ENCODE assay signal across 8 cellular contexts in genomic region chr11:74726547-74727182, GRCh38. TPM values are rescaled to one million over a fixed set of nuclear protein-coding genes. Genes with fewer than 3 reads are reported as not detected.
DNase-seq lines count a peak whose midpoint lies in the region; ATAC-seq and TF ChIP-seq lines count a peak whose summit lies in the region.

No MANE protein-coding gene starts in this region.

- 2% methylated on average over 11 to 13 of the region's 13 CpGs for WGBS in GM23248 (ENCODE audit: low coverage in 1 of 2, low lambda C conversion rate in 2 of 2, missing lambda C conversion rate in 2 of 2), 2 experiments
- WGBS in adrenal gland, 4 donors: 6 to 19% (median 9%) methylated on average over 6 to 13 of the region's 13 CpGs

- H3K9ac ChIP-seq in DND-41 (ENCODE audit: low read depth, low read length) (no peak overlapping the region), GM23248 (no peak overlapping the region), SU-DHL-6 (ENCODE audit: low read length) (no peak overlapping the region)

- in situ Hi-C loops in GM23248 (cut with MboI): no loop called here

- H3K4me3 ChIP-seq in DND-41 (ENCODE audit: low read depth in 1 of 2, low read length in 2 of 2): no peak overlapping the region
- H3K4me3 ChIP-seq in GM23248: no peak overlapping the region
- no peak overlapping the region for H3K4me3 ChIP-seq in SU-DHL-6 (ENCODE audit: insufficient read depth, low read length, poor library complexity, severe bottlenecking)
- H3K4me3 ChIP-seq in adrenal gland: no peak overlapping the region
- H3K4me3 ChIP-seq in left ventricle myocardium inferior: no peak overlapping the region

- H3K4me1 ChIP-seq in DND-41 (ENCODE audit: insufficient read depth, low read length) (no peaks in the 10 kb centered on the region), GM23248 (ENCODE audit: insufficient read depth) (no peaks in the 10 kb centered on the region), adrenal gland (replicated peaks in 1 of 2) (peaks cover 0 to 3% of the 10 kb centered on the region in 2 donors), left ventricle myocardium inferior (peaks cover 22% of the 10 kb centered on the region)

- intact Hi-C loops in adrenal gland (cut with DNase I): loop anchor here in 1 of 2 donors (10.0 kb wide), 1 partner anchor 102 kb away; no protein-coding TSS in a partner anchor
- intact Hi-C loops in left ventricle myocardium inferior (cut with micrococcal nuclease): loop anchor here (10.0 kb wide), 1 partner anchor 92 kb away; no protein-coding TSS in a partner anchor

- H4K20me1 ChIP-seq in DND-41 (ENCODE audit: insufficient read depth, low read length): no peaks in the 10 kb centered on the region
- H4K20me1 ChIP-seq in GM23248 (ENCODE audit: insufficient read depth): no peaks in the 10 kb centered on the region
- no peaks in the 10 kb centered on the region for H4K20me1 ChIP-seq in SU-DHL-6 (ENCODE audit: low read depth, low read length)

- no peaks in the 10 kb centered on the region for H3F3A ChIP-seq in GM23248 (ENCODE audit: insufficient read depth)
- no peaks in the 10 kb centered on the region for H3F3A ChIP-seq in SU-DHL-6 (ENCODE audit: insufficient read depth)

- H3K9me3 ChIP-seq in DND-41 (ENCODE audit: insufficient read depth, low read length, severe bottlenecking) (no peaks in the 10 kb centered on the region), GM23248 (ENCODE audit: low read depth) (no peaks in the 10 kb centered on the region), SU-DHL-6 (ENCODE audit: insufficient read depth, low read length) (no peaks in the 10 kb centered on the region), adrenal gland (replicated peaks in 1 of 3) (no peaks in the 10 kb centered on the region), left ventricle myocardium inferior (replicated peaks) (no peaks in the 10 kb centered on the region)

- ATAC-seq in DND-41 (ENCODE audit: insufficient read depth, low read depth) (peak; percentile 100), HG03457 (IDR thresholded peaks at IDR 0.05; ENCODE audit: unreplicated experiment) (no peak)

- H3K79me2 ChIP-seq in DND-41 (ENCODE audit: insufficient read depth, low read length) (no peaks in the 10 kb centered on the region), GM23248 (ENCODE audit: insufficient read depth) (no peaks in the 10 kb centered on the region), SU-DHL-6 (ENCODE audit: insufficient read depth, low read length) (no peaks in the 10 kb centered on the region)

- no peak overlapping the region for H3K27ac ChIP-seq in DND-41 (ENCODE audit: low read length)
- no peak overlapping the region for H3K27ac ChIP-seq in GM23248
- no peak overlapping the region for H3K27ac ChIP-seq in SU-DHL-6 (ENCODE audit: low read depth, low read length)
- no peak overlapping the region for H3K27ac ChIP-seq in adrenal gland
- H3K27ac ChIP-seq in left ventricle myocardium inferior (replicated peaks): peak overlapping the region; percentile 65

- no peaks in the 10 kb centered on the region for H3K36me3 ChIP-seq in DND-41 (ENCODE audit: insufficient read depth, low read length)
- no peaks in the 10 kb centered on the region for H3K36me3 ChIP-seq in GM23248 (ENCODE audit: low read depth)
- no peaks in the 10 kb centered on the region for H3K36me3 ChIP-seq in SU-DHL-6 (ENCODE audit: low read length)
- no peaks in the 10 kb centered on the region for H3K36me3 ChIP-seq in adrenal gland (replicated peaks in 1 of 2)
- H3K36me3 ChIP-seq in left ventricle myocardium inferior: no peaks in the 10 kb centered on the region

- TF ChIP-seq POLR2A in adrenal gland (IDR thresholded peaks at IDR 0.05): no peak

- H2AFZ ChIP-seq in DND-41 (ENCODE audit: low read depth, low read length) (no peak overlapping the region), GM23248 (no peak overlapping the region), SU-DHL-6 (ENCODE audit: low read depth, low read length, severe bottlenecking) (no peak overlapping the region)

- TF ChIP-seq CTCF in DND-41 (IDR thresholded peaks at IDR 0.05; ENCODE audit: borderline replicate concordance, extremely low read depth, low read length, poor library complexity, severe bottlenecking) (peak; percentile 90), SU-DHL-6 (IDR thresholded peaks at IDR 0.05; ENCODE audit: insufficient read depth, low read length, poor library complexity, severe bottlenecking) (peak; percentile 66), adrenal gland (IDR thresholded peaks at IDR 0.05) (peak; percentile 81 to 93 (median 85)), left ventricle myocardium inferior (IDR thresholded peaks at IDR 0.05; ENCODE audit: borderline replicate concordance) (peak; percentile 97)

- DNase-seq in DND-41 (peak; percentile 68), GM23248 (peak; percentile 84), NAMALWA (ENCODE audit: low spot score) (peak; percentile 82), adrenal gland (peak; percentile 62 to 90 (median 73)), left ventricle myocardium inferior (peak; percentile 72), retina (peak; percentile 76)

- H3K27me3 ChIP-seq in DND-41 (ENCODE audit: insufficient read depth, low read length, poor library complexity) (peaks cover 14% of the 10 kb centered on the region), GM23248 (replicated peaks; ENCODE audit: insufficient read depth) (peaks cover 37% of the 10 kb centered on the region), SU-DHL-6 (ENCODE audit: low read length) (no peaks in the 10 kb centered on the region), adrenal gland (peaks cover 10% of the 10 kb centered on the region), left ventricle myocardium inferior (ENCODE audit: low read depth) (peaks cover 25% of the 10 kb centered on the region)

- H3K9me2 ChIP-seq in GM23248 (ENCODE audit: insufficient read depth): no peaks in the 10 kb centered on the region
- no peaks in the 10 kb centered on the region for H3K9me2 ChIP-seq in SU-DHL-6 (replicated peaks; ENCODE audit: insufficient read depth, low read length)

- H3K4me2 ChIP-seq in DND-41 (ENCODE audit: insufficient read depth, low read length) (no peak overlapping the region), GM23248 (ENCODE audit: unreplicated experiment) (no peak overlapping the region), SU-DHL-6 (ENCODE audit: low read depth, low read length, poor library complexity, severe bottlenecking) (no peak overlapping the region)

RNA-seq across cellular contexts. Expression of gene CHRDL2, which starts 4.6 kb away (rescaled TPM):
- not detected in 2 replicates for total RNA-seq in GM23248 (2014; rRNA removed; shearing (Covaris generic))
- polyA plus RNA-seq in GM23248 (2016; fragmentation: Nextera tagmentation; extraction: Ambion mirVana) (not detected in 2 replicates), adrenal gland (under 1 TPM in 2 of 3 donors, not detected in 1; 0.30 to 0.35 TPM)
- total RNA-seq in adrenal gland (under 1 TPM in 2 of 8 donors, not detected in 6; 0.76 to 0.95 TPM), left ventricle myocardium inferior (6.5 TPM)

RNA-seq across cellular contexts. Expression of gene RNF169, which starts 22.0 kb away (rescaled TPM):
- 11.1 and 15.8 TPM in 2 replicates for total RNA-seq in GM23248 (2014; rRNA removed; shearing (Covaris generic))
- polyA plus RNA-seq in GM23248 (2016; fragmentation: Nextera tagmentation; extraction: Ambion mirVana) (0.79 and 1.2 TPM in 2 replicates), adrenal gland (1 to 10 TPM; 1.9 to 6.6 (median 2.8) TPM)
- total RNA-seq in adrenal gland (10 to 100 TPM in 6 of 8 donors, 1 to 10 TPM in 2; 7.5 to 17.8 (median 12.1) TPM), left ventricle myocardium inferior (9.6 TPM)
